Comparison of ENCODE assay signal across 24 cellular contexts in the genomic region with DNA sequence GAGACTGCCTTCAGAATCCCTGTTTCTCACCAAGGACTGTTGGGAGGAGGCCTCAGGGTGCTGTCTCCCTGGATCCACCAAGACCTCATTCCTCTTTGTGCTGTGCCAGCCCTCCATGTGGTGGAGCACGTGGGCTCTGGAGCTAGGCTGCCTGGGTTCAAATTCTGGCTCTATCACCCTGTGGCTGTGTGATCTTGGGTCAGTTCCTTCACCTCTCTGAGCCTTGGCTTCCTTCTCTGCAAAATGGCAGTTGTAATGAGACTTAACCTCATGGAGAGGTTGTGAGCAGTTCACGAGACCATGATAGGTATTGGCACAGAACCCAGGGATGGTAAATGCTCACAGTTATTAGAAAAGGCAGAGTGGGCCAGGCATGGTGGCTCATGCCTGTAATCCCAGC. TPM values are rescaled to one million over a fixed set of nuclear protein-coding genes. Genes with fewer than 3 reads are reported as not detected.
"Had no signal": no experiment of that assay in that cellular context is flagged by ENCODE, and none has a peak within 500 bp of the region (broad histone marks: within the 10 kb centered on the region; RNA-seq: fewer than 3 reads in every experiment).

No MANE protein-coding gene starts in this region.

- H3K9me3 ChIP-seq: SK-N-SH had no signal

- DNase-seq: IMR-90, Kasumi-1, MM.1S, NCI-H1092 treated with DMSO at 0.1 percent for 48 hours, NCI-H1436, NCI-H187, NCI-H2029, NCI-H2081 treated with DMSO at 0.1 percent for 48 hours, NCI-H2171, NCI-H226, NCI-H446, NCI-H510A, NCI-H524 treated with DMSO at 0.1 percent for 48 hours, NCI-H69, NCI-H774, PC-3, SHP77, SK-N-SH had no signal

- H3K4me2 ChIP-seq: KMS-11, SK-N-SH had no signal

- H3K9me2 ChIP-seq: SK-N-SH had no signal

- ATAC-seq: Panc1, PC-3 had no signal

- H3K27ac ChIP-seq: KMS-11, RWPE1 had no signal

- H3K9ac ChIP-seq: KMS-11, SK-N-SH had no signal

RNA-seq across cellular contexts. Expression of gene PNMA8C, which starts 6.4 kb away (rescaled TPM):
- total RNA-seq: HT-29, M059J, PC-3, SK-MEL-5 had no signal

RNA-seq across cellular contexts. Expression of gene CCDC8, which starts 9.0 kb away (rescaled TPM):
- total RNA-seq: HT-29, M059J, PC-3, SK-MEL-5 had no signal

RNA-seq across cellular contexts. Expression of gene PNMA8A, which starts 49.0 kb away (rescaled TPM):
- total RNA-seq: HT-29, PC-3 had no signal
